ENCODE assay signal across 8 cellular contexts in the genomic region with DNA sequence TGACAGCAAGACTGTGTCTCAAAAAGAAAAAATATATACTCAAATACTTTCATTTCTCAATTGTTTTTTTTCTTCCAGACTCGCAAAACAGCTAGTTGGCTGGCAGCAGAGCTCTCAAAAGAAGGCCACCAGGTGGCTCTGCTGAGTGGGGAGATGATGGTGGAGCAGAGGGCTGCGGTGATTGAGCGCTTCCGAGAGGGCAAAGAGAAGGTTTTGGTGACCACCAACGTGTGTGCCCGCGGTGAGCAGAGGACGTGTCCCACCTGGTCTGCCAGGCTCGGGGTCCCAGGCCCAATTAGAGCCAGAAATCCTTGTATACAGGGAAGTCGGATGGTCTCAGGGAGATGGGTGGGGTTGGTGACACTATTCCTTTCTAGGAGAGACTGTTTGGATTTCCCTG. TPM values are rescaled to one million over a fixed set of nuclear protein-coding genes. Genes with fewer than 3 reads are reported as not detected.
A peak's percentile ranks its signal among the peaks of the same experiment; 100 is the strongest.
DNase-seq lines count a peak whose midpoint lies in the region; ATAC-seq and TF ChIP-seq lines count a peak whose summit lies in the region.
"Not testable (repeated sequence)": the region's sequence is repeated elsewhere in the genome, so short reads cannot be mapped to it uniquely, and the experiment has no call there.

No MANE protein-coding gene starts in this region.

- not testable (repeated sequence) for H3K27ac Mint-ChIP-seq in GM23338

- in situ Hi-C loops in brain microvascular endothelial cell (cut with HindIII; ENCODE audit: low pct_ligation_motif_present, low sequenced_read_pairs): not testable (repeated sequence)

- not testable (repeated sequence) for H2AFZ ChIP-seq in GM23338, PC-9

- BruUV-seq in PC-9 (replicated peaks; lab: Mats Ljungman, UMichigan): not testable (repeated sequence)

- CTCF ChIA-PET in BJ (lab: Yijun Ruan, JAX) (interaction anchor here (0.6 to 3.0 kb wide), 17 partner anchors 10 to 401 kb away, joined by 3 to 22 read pairs (median 4); no protein-coding TSS in a partner anchor), PC-9 (lab: Charles Lee) (interaction anchor here (0.7 to 1.4 kb wide), 2 partner anchors 39 to 100 kb away, joined by 4 to 5 read pairs; no protein-coding TSS in a partner anchor)

- DNase-seq in BJ (ENCODE audit: low read depth); foreskin keratinocyte: not testable (repeated sequence)
- DNase-seq in GM23338 (ENCODE audit: low spot score) (peak; percentile 43), PC-9 (peak in 1 of 2 experiments; percentile 24), brain microvascular endothelial cell (peak; percentile 19), mucosa of descending colon (peak in 2 of 3 donors; percentile 44 to 57)
- peak; percentile 64 for DNase-seq in activated CD8-positive, alpha-beta memory T cell treated with anti-CD3 and anti-CD28 coated beads for 24 hours
- DNase-seq in stimulated activated CD8-positive, alpha-beta memory T cell treated with anti-CD3 and anti-CD28 coated beads, Interleukin-4, amount 100 ng/mL, for 48 hours: peak; percentile 48

- H3K9me3 Mint-ChIP-seq in GM23338: not testable (repeated sequence)

- not testable (repeated sequence) for H3K9me3 ChIP-seq in PC-9 (ENCODE audit: insufficient read depth, low read depth); mucosa of descending colon

- not testable (repeated sequence) for H4K20me1 ChIP-seq in GM23338 (replicated peaks; ENCODE audit: insufficient read depth); PC-9 (ENCODE audit: insufficient read depth)

- H3K36me3 ChIP-seq in BJ (ENCODE audit: control insufficient read depth, insufficient read depth, low read length) (peaks cover 22% of the 10 kb centered on the region), GM23338 (ENCODE audit: insufficient read depth) (peaks cover 35% of the 10 kb centered on the region), PC-9 (ENCODE audit: low read depth) (peaks cover 12% of the 10 kb centered on the region; the same call in 1 of the 2 replicates), brain microvascular endothelial cell (replicated peaks) (peaks cover 48% of the 10 kb centered on the region)
- not testable (repeated sequence) for H3K36me3 ChIP-seq in mucosa of descending colon (ENCODE audit: low read depth)

- not testable (repeated sequence) for H3K9me2 ChIP-seq in GM23338 (ENCODE audit: insufficient read depth); PC-9 (ENCODE audit: insufficient read depth)

- H3K27ac ChIP-seq in GM23338 (ENCODE audit: low read depth); brain microvascular endothelial cell; foreskin keratinocyte: not testable (repeated sequence)
- H3K27ac ChIP-seq in PC-9: peak overlapping the region; percentile 4; the same call in 1 of the 2 replicates

- not testable (repeated sequence) for H3K4me1 Mint-ChIP-seq in GM23338

- ATAC-seq in GM23338 (peak; percentile 83), foreskin keratinocyte (peak; percentile 46), mucosa of descending colon (peak; percentile 80)

- H3K27me3 ChIP-seq in BJ (ENCODE audit: control insufficient read depth, insufficient read depth, low read length); GM23338 (ENCODE audit: insufficient read depth); PC-9 (ENCODE audit: insufficient read depth, low read depth); brain microvascular endothelial cell (replicated peaks); foreskin keratinocyte: not testable (repeated sequence)

- H3K79me2 ChIP-seq in GM23338 (replicated peaks; ENCODE audit: insufficient read depth); PC-9 (ENCODE audit: low read depth): not testable (repeated sequence)

- H3K4me2 ChIP-seq in GM23338, PC-9: not testable (repeated sequence)

- TF ChIP-seq CTCF in BJ (IDR thresholded peaks at IDR 0.05; ENCODE audit: insufficient read depth, low read depth, low read length) (peak; percentile 72), GM23338 (conservative IDR thresholded peaks at IDR 0.05; ENCODE audit: low read depth in 2 of 2) (peak; percentile 63 to 72), PC-9 (conservative IDR thresholded peaks at IDR 0.05) (peak; percentile 77), brain microvascular endothelial cell (IDR thresholded peaks at IDR 0.05; ENCODE audit: low read depth, low read length, missing control alignments) (peak; percentile 76), foreskin keratinocyte (conservative IDR thresholded peaks at IDR 0.05) (peak; percentile 75), mucosa of descending colon (IDR thresholded peaks at IDR 0.05) (peak; percentile 17)

- not testable (repeated sequence) for H3K4me3 Mint-ChIP-seq in GM23338

- POLR2A ChIA-PET in BJ (lab: Charles Lee): not testable (repeated sequence)
- POLR2A ChIA-PET in PC-9 (lab: Charles Lee; ENCODE audit: unreplicated experiment): interaction anchor here (0.7 kb wide), 1 partner anchor 108 kb away, joined by 8 read pairs; no protein-coding TSS in a partner anchor

- H3K4me3 ChIP-seq in BJ (ENCODE audit: low read depth, low read length); GM23338; PC-9; brain microvascular endothelial cell (ENCODE audit: low read depth, low read length); mucosa of descending colon: not testable (repeated sequence)

- H3K36me3 Mint-ChIP-seq in GM23338 (ENCODE audit: low read depth): peaks cover 85% of the 10 kb centered on the region

- H3K27me3 Mint-ChIP-seq in GM23338 (ENCODE audit: insufficient read depth, low read depth, poor library complexity): peaks cover 14% of the 10 kb centered on the region

- not testable (repeated sequence) for H3K4me1 ChIP-seq in GM23338 (ENCODE audit: insufficient read depth); PC-9 (replicated peaks; ENCODE audit: insufficient read depth); foreskin keratinocyte; mucosa of descending colon (ENCODE audit: low read depth)

- intact Hi-C loops in PC-9 (cut with micrococcal nuclease; ENCODE audit: unreplicated experiment): loop anchor here (2.0 kb wide), 1 partner anchor 283 kb away; no protein-coding TSS in a partner anchor
- intact Hi-C loops in mucosa of descending colon (cut with DNase I, micrococcal nuclease): not testable (repeated sequence)

- H3F3A ChIP-seq in GM23338 (replicated peaks; ENCODE audit: low read depth) (peaks cover 14% of the 10 kb centered on the region; the same call in 1 of the 2 replicates), PC-9 (ENCODE audit: insufficient read depth, low read depth) (peaks cover 22% of the 10 kb centered on the region; the same call in 1 of the 2 replicates)

RNA-seq across cellular contexts. Expression of a gene that starts 23.4 kb away (rescaled TPM):
- 39.5 and 42.9 TPM in 2 replicates for polyA plus RNA-seq in BJ (2011; rRNA removed)
- 28.5 and 45.4 TPM in 2 replicates for polyA minus RNA-seq in BJ (2011; rRNA and poly(A)+ RNA removed)
- total RNA-seq in GM23338 (2014; rRNA removed; shearing (Covaris generic)): 58.0 and 67.3 TPM in 2 replicates
- 22.2 and 24.1 TPM in 2 replicates for polyA plus RNA-seq in GM23338 (2016; fragmentation: Nextera tagmentation; extraction: Ambion mirVana)
- 22.3 and 25.1 TPM in 2 replicates for total RNA-seq in PC-9 (2021)
- total RNA-seq in foreskin keratinocyte: 37.4 and 41.0 TPM in 2 replicates
- polyA plus RNA-seq in foreskin keratinocyte: 21.0 and 25.2 TPM in 2 replicates
- 10 to 100 TPM; 19.1 to 34.7 (median 21.4) TPM for total RNA-seq in mucosa of descending colon

Comparison
In these comparisons a context has a peak if more than half of its experiments do, and no peak if none do; other contexts are left out.
1. CTCF ChIP-seq: peak in every context shown above with its lines; median percentile 77 in PC-9; 76 in brain microvascular endothelial cell; 75 in foreskin keratinocyte; 72 in BJ; 68 in GM23338; 17 in mucosa of descending colon.